Comparison of ENCODE assay signal across 1 cellular context in genomic region chr1:212224102-212224501, GRCh38.
TF ChIP-seq lines count a peak whose summit lies in the region.

No MANE protein-coding gene starts in this region.

TF ChIP-seq in GM12878, 131 proteins besides CTCF, POLR2A, EP300 and RAD21 (continued from another document):
- TF ChIP-seq, protein P1, sequence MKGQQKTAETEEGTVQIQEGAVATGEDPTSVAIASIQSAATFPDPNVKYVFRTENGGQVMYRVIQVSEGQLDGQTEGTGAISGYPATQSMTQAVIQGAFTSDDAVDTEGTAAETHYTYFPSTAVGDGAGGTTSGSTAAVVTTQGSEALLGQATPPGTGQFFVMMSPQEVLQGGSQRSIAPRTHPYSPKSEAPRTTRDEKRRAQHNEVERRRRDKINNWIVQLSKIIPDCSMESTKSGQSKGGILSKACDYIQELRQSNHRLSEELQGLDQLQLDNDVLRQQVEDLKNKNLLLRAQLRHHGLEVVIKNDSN (IDR thresholded peaks at IDR 0.05; ENCODE audit: borderline replicate concordance, extremely low read length, insufficient read depth, low read depth, low read length) = no peak
TF ChIP-seq in GM12878: peak in this region for 0.
